In the genomic region with DNA sequence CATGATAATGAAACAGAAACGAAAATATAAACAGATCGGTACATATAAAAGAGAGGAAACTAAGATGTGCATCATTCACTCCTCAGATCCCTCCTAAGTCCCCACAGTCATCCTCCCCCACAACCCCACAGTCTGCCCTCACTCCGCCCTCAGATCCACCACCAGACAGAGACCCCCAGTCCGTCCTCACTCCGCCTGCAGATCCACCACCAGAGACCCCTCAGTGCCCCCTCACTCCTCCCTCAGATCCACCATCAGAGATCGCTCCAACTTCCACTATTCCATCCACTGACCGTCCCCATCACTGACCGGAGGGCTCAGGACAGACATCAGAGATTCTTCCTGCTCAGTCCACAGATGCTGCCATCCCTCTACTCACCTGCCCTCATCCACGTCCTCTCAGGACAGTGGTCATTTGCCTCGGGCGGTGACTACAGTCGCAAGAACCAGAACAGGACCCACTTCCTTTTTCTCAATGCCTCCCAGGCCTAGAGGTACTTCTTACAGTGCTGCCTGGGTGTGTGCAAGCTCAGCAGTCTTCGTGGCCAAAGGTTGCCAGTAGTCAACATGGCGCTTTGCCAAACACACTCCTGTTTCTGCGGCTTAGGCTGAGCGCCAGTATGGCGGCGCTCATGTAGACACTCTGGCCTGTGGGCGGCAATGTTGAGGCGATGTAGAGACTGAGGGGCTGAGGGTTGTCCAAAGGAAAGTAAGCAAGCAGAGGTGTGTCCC, we compare ENCODE assay signal across 12 cellular contexts. TPM values are rescaled to one million over a fixed set of nuclear protein-coding genes. Genes with fewer than 3 reads are reported as not detected.
DNase-seq lines count a peak whose midpoint lies in the region; ATAC-seq, FAIRE-seq and TF ChIP-seq lines count a peak whose summit lies in the region.
"Had no signal": no experiment of that assay in that cellular context is flagged by ENCODE, and none has a peak within 500 bp of the region (broad histone marks: within the 10 kb centered on the region; RNA-seq: fewer than 3 reads in every experiment).

No MANE protein-coding gene starts in this region.

- no TSS peak for BruUV-seq in K562 (replicated peaks; lab: Mats Ljungman, UMichigan)

- H2BK5ac ChIP-seq in neuronal stem cell (ENCODE audit: low read length): no peak overlapping the region

- no peak overlapping the region for H2BK12ac ChIP-seq in neuronal stem cell (ENCODE audit: low read length)

- peak; percentile 98 for ATAC-seq in K562

- DNase-seq in DMS153 (lab: John Stamatoyannopoulos, UW) (peak; percentile 61), DMS153 treated with DMSO at 0.1 percent for 48 hours (lab: John Stamatoyannopoulos, UW; ENCODE audit: unreplicated experiment) (no peak), NCI-H1105 treated with DMSO at 0.1 percent for 48 hours (lab: John Stamatoyannopoulos, UW) (peak; percentile 78), K562 (ENCODE audit: extremely low read depth in 1 of 4, low spot score in 3 of 4) (peak in 3 of 4 experiments; percentile 7 to 73 (median 42)), neuronal stem cell (ENCODE audit: low spot score) (no peak), D341Med (ENCODE audit: low spot score) (no peak), KG1 (lab: John Stamatoyannopoulos, UW) (no peak), mesothelial cell of epicardium (ENCODE audit: low spot score in 2 of 2, unreplicated experiment in 2 of 2) (no peak)

- H3K4ac ChIP-seq in neuronal stem cell (ENCODE audit: low read length): no peak overlapping the region

- H4K8ac ChIP-seq in neuronal stem cell (ENCODE audit: low read depth, low read length): peak overlapping the region; percentile 72

- no peak overlapping the region for H2AK5ac ChIP-seq in neuronal stem cell (ENCODE audit: low read depth, low read length)

- no peak overlapping the region for H3K23ac ChIP-seq in neuronal stem cell (ENCODE audit: low read depth, low read length, poor library complexity)

- peak overlapping the region; percentile 51; the same call in 1 of the 2 replicates for H2AFZ ChIP-seq in K562 (ENCODE audit: low read depth, low read length)
- no peak overlapping the region for H2AFZ ChIP-seq in neuronal stem cell (ENCODE audit: low read length)

- H3K4me1 ChIP-seq in K562 (replicated peaks in 1 of 2; ENCODE audit: control insufficient read depth in 2 of 2, insufficient read depth in 2 of 2, low read length in 2 of 2) (no peaks in the 10 kb centered on the region; a peak in 2 of 5 replicates), neuronal stem cell (ENCODE audit: control insufficient read depth in 2 of 2, insufficient read depth in 1 of 2, low read depth in 1 of 2, low read length in 2 of 2) (no peaks in the 10 kb centered on the region)

- peaks cover 6% of the 10 kb centered on the region for H3K9me3 Mint-ChIP-seq in mesothelial cell of epicardium
- H3K9me3 Mint-ChIP-seq: type B pancreatic cell had no signal

- FAIRE-seq in K562 (lab: Jason Lieb, UNC): peak; percentile 93
- FAIRE-seq: A204.1 had no signal

- intact Hi-C loops in K562 (cut with micrococcal nuclease): loop anchor here (5.0 kb wide), 1 partner anchor 133 kb away; no protein-coding TSS in a partner anchor

- in situ Hi-C loops in K562 (cut with MboI): no loop called here

- H3K27ac Mint-ChIP-seq in mesothelial cell of epicardium: no peak overlapping the region
- H3K27ac Mint-ChIP-seq: type B pancreatic cell had no signal

- H3K36me3 Mint-ChIP-seq in mesothelial cell of epicardium: no peaks in the 10 kb centered on the region
- H3K36me3 Mint-ChIP-seq: type B pancreatic cell had no signal

- no peak overlapping the region for H4K91ac ChIP-seq in neuronal stem cell (ENCODE audit: low read depth, low read length, poor library complexity)

- H3K79me1 ChIP-seq in neuronal stem cell (ENCODE audit: low read depth, low read length): no peaks in the 10 kb centered on the region

- H3K36me3 ChIP-seq in K562 (ENCODE audit: control insufficient read depth, insufficient read depth, low read length) (no peaks in the 10 kb centered on the region), neuronal stem cell (replicated peaks in 1 of 2; ENCODE audit: control insufficient read depth in 2 of 2, insufficient read depth in 2 of 2, low read length in 2 of 2) (no peaks in the 10 kb centered on the region)
- H3K36me3 ChIP-seq: cardiac muscle cell had no signal

- no peaks in the 10 kb centered on the region for H3K79me2 ChIP-seq in K562 (ENCODE audit: control insufficient read depth, insufficient read depth, low read length)

- TF ChIP-seq POLR2A in K562 (conservative IDR thresholded peaks at IDR 0.05): no peak

- no peak overlapping the region for H2BK120ac ChIP-seq in neuronal stem cell (ENCODE audit: low read depth, low read length)

- H3K18ac ChIP-seq in neuronal stem cell (ENCODE audit: low read length): no peak overlapping the region

- no peak overlapping the region for H3K14ac ChIP-seq in neuronal stem cell (ENCODE audit: low read length)

- no peak overlapping the region for H3K4me3 ChIP-seq in K562
- H3K4me3 ChIP-seq in neuronal stem cell (ENCODE audit: low read length in 2 of 2): peak overlapping the region in 1 of 2 donors; percentile 30
- H3K4me3 ChIP-seq: cardiac muscle cell had no signal

- POLR2A ChIA-PET in K562 (lab: Yijun Ruan, JAX): no interaction called here

- no peak for TF ChIP-seq EP300 in K562 (IDR thresholded peaks at IDR 0.05; ENCODE audit: low read length)

- H3K4me1 Mint-ChIP-seq in mesothelial cell of epicardium: no peaks in the 10 kb centered on the region

- no peaks in the 10 kb centered on the region for H3K27me3 Mint-ChIP-seq in mesothelial cell of epicardium (ENCODE audit: low read depth)
- H3K27me3 Mint-ChIP-seq: type B pancreatic cell had no signal

- H3K27me3 ChIP-seq in K562 (ENCODE audit: control insufficient read depth in 2 of 2, insufficient read depth in 2 of 2, low read length in 2 of 2) (no peaks in the 10 kb centered on the region; a peak in 1 of 5 replicates), neuronal stem cell (ENCODE audit: control insufficient read depth in 3 of 3, insufficient read depth in 3 of 3, low read depth in 1 of 3, low read length in 3 of 3) (no peaks in the 10 kb centered on the region)
- H3K27me3 ChIP-seq: cardiac muscle cell had no signal

- H3K27ac ChIP-seq in K562 (ENCODE audit: extremely low read depth, low read depth, low read length): no peak overlapping the region
- no peak overlapping the region for H3K27ac ChIP-seq in neuronal stem cell (replicated peaks; ENCODE audit: low read length)
- H3K27ac ChIP-seq: cardiac muscle cell had no signal

- no peaks in the 10 kb centered on the region for H3K9me1 ChIP-seq in K562 (ENCODE audit: control insufficient read depth, insufficient read depth, low read length)

- CTCF ChIA-PET in K562 (lab: Yijun Ruan, JAX; ENCODE audit: low intra/inter-chr PET ratio): no interaction called here

- no peak overlapping the region for H3K9ac ChIP-seq in K562 (ENCODE audit: insufficient read depth in 1 of 2, low read depth in 2 of 2, low read length in 2 of 2)
- H3K9ac ChIP-seq in neuronal stem cell (ENCODE audit: low read depth, low read length, poor library complexity): no peak overlapping the region

- no peak overlapping the region for H2BK15ac ChIP-seq in neuronal stem cell (ENCODE audit: low read length)

- H3K9me3 ChIP-seq in K562 (replicated peaks; ENCODE audit: control insufficient read depth, insufficient read depth, low read depth, low read length): no peaks in the 10 kb centered on the region
- no peaks in the 10 kb centered on the region for H3K9me3 ChIP-seq in neuronal stem cell (replicated peaks in 1 of 2; ENCODE audit: control insufficient read depth in 2 of 2, insufficient read depth in 1 of 2, low read depth in 1 of 2, low read length in 2 of 2)

- TF ChIP-seq CTCF in K562 (IDR thresholded peaks at IDR 0.05 in 2 of 3, conservative IDR thresholded peaks at IDR 0.05 in 1 of 3; ENCODE audit: insufficient read depth in 2 of 3, low read depth in 1 of 3, low read length in 3 of 3) (peak; percentile 49 to 51 (median 50)), mesothelial cell of epicardium (IDR thresholded peaks at IDR 0.05; ENCODE audit: unreplicated experiment) (no peak)

- H3K4me2 ChIP-seq in K562 (ENCODE audit: insufficient read depth, low read length) (peak overlapping the region; percentile 46), neuronal stem cell (ENCODE audit: insufficient read depth, low read length, poor library complexity, severe bottlenecking) (no peak overlapping the region)

- TF ChIP-seq RAD21 in K562 (CRISPR knock-in tag; conservative IDR thresholded peaks at IDR 0.05 in 1 of 2, IDR thresholded peaks at IDR 0.05 in 1 of 2): peak; percentile 19 to 37; a peak in 2 of 4 replicates

- no peaks in the 10 kb centered on the region for H4K20me1 ChIP-seq in K562 (replicated peaks; ENCODE audit: control insufficient read depth, insufficient read depth, low read length)

- H3K4me3 Mint-ChIP-seq in mesothelial cell of epicardium: no peak overlapping the region
- H3K4me3 Mint-ChIP-seq: type B pancreatic cell had no signal

- WGBS in K562 (ENCODE audit: insufficient coverage, low coverage, missing lambda C conversion rate): 11% methylated on average over 14 of the region's 20 CpGs
- no CpG with 5 or more reads among the region's 20 CpGs for WGBS in neuronal stem cell (ENCODE audit: extremely low coverage in 2 of 2, insufficient read length in 2 of 2, insufficient replicate concordance in 1 of 2), 2 donors

RNA-seq across cellular contexts. Expression of a gene that starts 8.3 kb away (rescaled TPM):
- 0.12 and 0.14 TPM in 2 replicates for total RNA-seq in K562 (2011; cell fraction: chromatin; rRNA removed; ENCODE audit: low replicate concordance)
- total RNA-seq in K562 (2011; cell fraction: nucleolus; rRNA removed): under 0.01 TPM in 1 of 2 replicates, not detected in the other
- total RNA-seq in K562 (2011; cell fraction: nucleoplasm; rRNA removed): 0.15 TPM in 1 of 2 replicates, not detected in the other
- 0.04 TPM in 1 of 2 replicates, not detected in the other for total RNA-seq in K562 (2014; rRNA removed)
- total RNA-seq in K562 (2014; rRNA removed; fragmentation: Illumina TruSeq; extraction: Trizol): 0.04 TPM in 1 of 2 replicates, not detected in the other
- total RNA-seq in K562 (2015; rRNA removed; fragmentation: Illumina TruSeq; extraction: Trizol): not detected in 2 replicates
- 0.07 TPM in 1 of 2 replicates, not detected in the other for total RNA-seq in K562 (2021)
- polyA plus RNA-seq in K562 (2011; rRNA removed): 0.04 TPM in 1 of 2 replicates, not detected in the other
- not detected in 2 replicates for polyA plus RNA-seq in K562 (2011; cell fraction: cytosol; rRNA removed)
- polyA plus RNA-seq in K562 (2011; cell fraction: nucleus; rRNA removed): 0.06 and 0.07 TPM in 2 replicates
- 0.13 and 0.14 TPM in 2 replicates for polyA plus RNA-seq in K562 (2012)
- 0.07 and 0.08 TPM in 2 replicates for polyA plus RNA-seq in K562 (2014; fragmentation: Illumina TruSeq; extraction: Trizol)
- polyA plus RNA-seq in K562 (2014; fragmentation: Nextera tagmentation; extraction: Ambion mirVana): under 1 TPM; 0.03 to 0.15 TPM
- 0.13 TPM in 1 of 2 replicates, not detected in the other for polyA plus RNA-seq in K562 (2014; rRNA removed)
- polyA minus RNA-seq in K562 (2011; rRNA and poly(A)+ RNA removed): not detected in 2 replicates
- polyA minus RNA-seq in K562 (2011; cell fraction: cytosol; rRNA and poly(A)+ RNA removed): not detected in 2 replicates
- under 0.01 TPM in 1 of 2 replicates, not detected in the other for polyA minus RNA-seq in K562 (2011; cell fraction: nucleus; rRNA and poly(A)+ RNA removed)
- polyA plus RNA-seq in neuronal stem cell (2013, experiment 1 of 2): 0.04 TPM
- 0.03 TPM for polyA plus RNA-seq in neuronal stem cell (2013, experiment 2 of 2)
- total RNA-seq in mesothelial cell of epicardium: 0.13 to 0.29 TPM (median 0.18 TPM) in 3 replicates
- total RNA-seq: cardiac muscle cell, pulmonary artery endothelial cell had no signal
- polyA plus RNA-seq: cardiac muscle cell had no signal

RNA-seq across cellular contexts. Expression of a gene that starts 26.8 kb away (rescaled TPM):
- not detected in 2 replicates for total RNA-seq in K562 (2011; cell fraction: chromatin; rRNA removed; ENCODE audit: low replicate concordance)
- not detected in 2 replicates for total RNA-seq in K562 (2011; cell fraction: nucleolus; rRNA removed)
- total RNA-seq in K562 (2011; cell fraction: nucleoplasm; rRNA removed): not detected in 2 replicates
- not detected in 2 replicates for total RNA-seq in K562 (2014; rRNA removed)
- total RNA-seq in K562 (2014; rRNA removed; fragmentation: Illumina TruSeq; extraction: Trizol): not detected in 2 replicates
- not detected in 2 replicates for total RNA-seq in K562 (2015; rRNA removed; fragmentation: Illumina TruSeq; extraction: Trizol)
- not detected in 2 replicates for total RNA-seq in K562 (2021)
- not detected in 2 replicates for polyA plus RNA-seq in K562 (2011; rRNA removed)
- not detected in 2 replicates for polyA plus RNA-seq in K562 (2011; cell fraction: cytosol; rRNA removed)
- polyA plus RNA-seq in K562 (2011; cell fraction: nucleus; rRNA removed): not detected in 2 replicates
- polyA plus RNA-seq in K562 (2012): 0.03 TPM in 1 of 2 replicates, not detected in the other
- polyA plus RNA-seq in K562 (2014; fragmentation: Illumina TruSeq; extraction: Trizol): not detected in 2 replicates
- not detected for polyA plus RNA-seq in K562 (2014; fragmentation: Nextera tagmentation; extraction: Ambion mirVana)
- not detected in 2 replicates for polyA plus RNA-seq in K562 (2014; rRNA removed)
- not detected in 2 replicates for polyA minus RNA-seq in K562 (2011; rRNA and poly(A)+ RNA removed)
- not detected in 2 replicates for polyA minus RNA-seq in K562 (2011; cell fraction: cytosol; rRNA and poly(A)+ RNA removed)
- not detected in 2 replicates for polyA minus RNA-seq in K562 (2011; cell fraction: nucleus; rRNA and poly(A)+ RNA removed)
- 0.01 TPM for polyA plus RNA-seq in neuronal stem cell (2013, experiment 1 of 2)
- polyA plus RNA-seq in neuronal stem cell (2013, experiment 2 of 2): 0.03 TPM
- total RNA-seq in mesothelial cell of epicardium: 0.09 TPM in 1 of 3 replicates, not detected in the others
- total RNA-seq: cardiac muscle cell, pulmonary artery endothelial cell had no signal
- polyA plus RNA-seq: cardiac muscle cell had no signal

Comparison
In these comparisons a context has a peak if more than half of its experiments do, and no peak if none do; other contexts are left out.
1. DNase-seq: peak in DMS153 (single experiment), NCI-H1105 treated with DMSO at 0.1 percent for 48 hours (single experiment) and K562 (3 of 4); none in DMS153 treated with DMSO at 0.1 percent for 48 hours (single experiment), neuronal stem cell (single experiment), D341Med (single experiment), KG1 (single experiment) and mesothelial cell of epicardium (0 of 2).